ENCODE assay signal across 18 cellular contexts in the genomic region with DNA sequence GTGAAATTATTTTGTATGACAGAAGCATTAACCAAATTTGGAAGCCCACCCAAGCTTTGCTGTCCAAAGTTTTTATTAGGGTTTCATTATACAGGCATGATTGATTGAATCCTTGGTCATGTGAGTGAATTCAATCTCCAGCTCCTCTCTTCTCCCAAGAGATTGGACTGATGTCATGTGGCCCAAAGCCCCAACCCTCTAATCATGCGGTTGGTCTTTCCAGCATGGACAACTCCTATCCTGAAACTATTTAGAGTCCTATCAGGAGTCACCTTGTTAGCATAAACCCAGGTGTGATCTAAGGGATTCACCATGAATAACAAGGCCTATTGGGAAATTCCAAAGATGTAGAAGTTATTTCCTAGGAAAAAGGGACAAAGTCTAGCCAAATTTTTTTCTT. TPM values are rescaled to one million over a fixed set of nuclear protein-coding genes. Genes with fewer than 3 reads are reported as not detected.
DNase-seq lines count a peak whose midpoint lies in the region; ATAC-seq and TF ChIP-seq lines count a peak whose summit lies in the region.
"Had no signal": no experiment of that assay in that cellular context is flagged by ENCODE, and none has a peak within 500 bp of the region (broad histone marks: within the 10 kb centered on the region; RNA-seq: fewer than 3 reads in every experiment).

No MANE protein-coding gene starts in this region.

- intact Hi-C loops in IMR-90 (cut with micrococcal nuclease): loop anchor here (10.0 kb wide), 1 partner anchor 57 kb away; no protein-coding TSS in a partner anchor

- H3K4me2 ChIP-seq in IMR-90 (ENCODE audit: low read depth, low read length): no peak overlapping the region
- H3K4me2 ChIP-seq in mesendoderm (ENCODE audit: low read length): no peak overlapping the region
- H3K4me2 ChIP-seq: A549; BLaER1 treated with 17β-estradiol and CSF1 and Interleukin-3, amounts not matched to agents 10 nM and 100 nM had no signal

- no peaks in the 10 kb centered on the region for H3K9me3 ChIP-seq in IMR-90 (ENCODE audit: control insufficient read depth, insufficient read depth, low read length)
- H3K9me3 ChIP-seq: A549; BE2C; BLaER1 treated with 17β-estradiol and CSF1 and Interleukin-3, amounts not matched to agents 10 nM and 100 nM; HAP-1 had no signal

- H3K23ac ChIP-seq in IMR-90 (ENCODE audit: low read depth, low read length): no peak overlapping the region
- no peak overlapping the region for H3K23ac ChIP-seq in mesendoderm (ENCODE audit: low read length)

- H3K9ac ChIP-seq in IMR-90 (ENCODE audit: low read depth, low read length) (no peak overlapping the region), mesendoderm (ENCODE audit: low read length) (no peak overlapping the region)
- H3K9ac ChIP-seq: BLaER1 treated with 17β-estradiol and CSF1 and Interleukin-3, amounts not matched to agents 10 nM and 100 nM had no signal

- H3K4me1 ChIP-seq in IMR-90 (ENCODE audit: control insufficient read depth, insufficient read depth, low read length): no peaks in the 10 kb centered on the region
- no peaks in the 10 kb centered on the region for H3K4me1 ChIP-seq in mesendoderm (ENCODE audit: control insufficient read depth, low read depth, low read length)
- H3K4me1 ChIP-seq: A549; BE2C; BLaER1 treated with 17β-estradiol and CSF1 and Interleukin-3, amounts not matched to agents 10 nM and 100 nM; HAP-1 had no signal

- H4K91ac ChIP-seq in IMR-90 (ENCODE audit: insufficient read depth, low read depth, low read length): no peak overlapping the region

- no peak for TF ChIP-seq POLR2A in IMR-90 (IDR thresholded peaks at IDR 0.05; ENCODE audit: low read depth, low read length)

- TF ChIP-seq RAD21 in IMR-90 (IDR thresholded peaks at IDR 0.05; ENCODE audit: low read length): no peak

- H2BK15ac ChIP-seq in IMR-90 (ENCODE audit: low read depth, low read length) (no peak overlapping the region), mesendoderm (replicated peaks; ENCODE audit: low read depth) (no peak overlapping the region)

- no TSS peak for BruUV-seq in IMR-90 (replicated peaks; lab: Mats Ljungman, UMichigan)

- H3K4ac ChIP-seq in IMR-90 (ENCODE audit: low read depth, low read length) (no peak overlapping the region), mesendoderm (ENCODE audit: low read depth, low read length) (no peak overlapping the region)

- H2AK5ac ChIP-seq in IMR-90 (ENCODE audit: low read depth, low read length) (no peak overlapping the region), mesendoderm (ENCODE audit: low read length) (no peak overlapping the region)

- H3K27me3 ChIP-seq in IMR-90 (ENCODE audit: control insufficient read depth, insufficient read depth, low read length): no peaks in the 10 kb centered on the region
- H3K27me3 ChIP-seq in mesendoderm (ENCODE audit: insufficient read depth, low read length, poor library complexity): no peaks in the 10 kb centered on the region
- H3K27me3 ChIP-seq: BE2C; BLaER1 treated with 17β-estradiol and CSF1 and Interleukin-3, amounts not matched to agents 10 nM and 100 nM had no signal

- H3K4me3 ChIP-seq in IMR-90 (ENCODE audit: insufficient read depth, low read depth, low read length): no peak overlapping the region
- no peak overlapping the region for H3K4me3 ChIP-seq in mesendoderm (ENCODE audit: low read length)
- H3K4me3 ChIP-seq: A549; BLaER1 treated with 17β-estradiol and CSF1 and Interleukin-3, amounts not matched to agents 10 nM and 100 nM; HAP-1 had no signal

- H3K79me2 ChIP-seq in mesendoderm (ENCODE audit: control insufficient read depth, insufficient read depth, low read length): no peaks in the 10 kb centered on the region

- H2BK20ac ChIP-seq in IMR-90 (ENCODE audit: low read depth, low read length): no peak overlapping the region

- H3K18ac ChIP-seq in IMR-90 (ENCODE audit: low read depth, low read length) (no peak overlapping the region), mesendoderm (ENCODE audit: low read length) (no peak overlapping the region)

- in situ Hi-C loops in IMR-90 (cut with MboI; ENCODE audit: low sequenced_read_pairs): no loop called here

- H2AK9ac ChIP-seq in IMR-90 (replicated peaks; ENCODE audit: low read depth, low read length, poor library complexity): no peak overlapping the region

- no peak overlapping the region for H3K27ac ChIP-seq in IMR-90 (ENCODE audit: insufficient read depth, low read length)
- no peak overlapping the region for H3K27ac ChIP-seq in mesendoderm (ENCODE audit: low read depth, low read length)
- H3K27ac ChIP-seq in caudate nucleus (ENCODE audit: low read depth, low read length): no peak overlapping the region
- H3K27ac ChIP-seq: A549; BLaER1 treated with 17β-estradiol and CSF1 and Interleukin-3, amounts not matched to agents 10 nM and 100 nM had no signal

- no peaks in the 10 kb centered on the region for H4K20me1 ChIP-seq in IMR-90 (ENCODE audit: insufficient read depth, low read length)
- H4K20me1 ChIP-seq: BLaER1 treated with 17β-estradiol and CSF1 and Interleukin-3, amounts not matched to agents 10 nM and 100 nM had no signal

- H2BK120ac ChIP-seq in IMR-90 (ENCODE audit: low read depth, low read length) (no peak overlapping the region), mesendoderm (ENCODE audit: low read depth, low read length) (no peak overlapping the region)

- H3K79me1 ChIP-seq in IMR-90 (ENCODE audit: low read depth in 1 of 2, low read length in 2 of 2) (no peaks in the 10 kb centered on the region), mesendoderm (ENCODE audit: low read length) (no peaks in the 10 kb centered on the region)

- ATAC-seq in IMR-90 (ENCODE audit: low read depth): no peak
- ATAC-seq: A549 had no signal

- H4K8ac ChIP-seq in IMR-90 (ENCODE audit: low read depth in 2 of 2, low read length in 2 of 2) (no peak overlapping the region), mesendoderm (ENCODE audit: low read depth, low read length) (no peak overlapping the region)

- H2BK5ac ChIP-seq in IMR-90 (ENCODE audit: low read depth, low read length, poor library complexity, severe bottlenecking) (no peak overlapping the region), mesendoderm (ENCODE audit: low read length) (no peak overlapping the region)

- dilution Hi-C loops in IMR-90 (cut with HindIII; ENCODE audit: low sequenced_read_pairs, unreplicated experiment): no loop called here

- no peaks in the 10 kb centered on the region for H3K9me1 ChIP-seq in IMR-90 (ENCODE audit: insufficient read depth, low read length)

- peak; percentile 14 for DNase-seq in ELF-1 (ENCODE audit: low read depth, low spot score)
- no peak for DNase-seq in IMR-90
- peak; percentile 14 for DNase-seq in mesendoderm
- no peak for DNase-seq in stimulated activated CD4-positive, alpha-beta T cell treated with anti-CD3 and anti-CD28 coated beads, Interleukin-2, amount 100 ng/mL, for 48 hours
- no peak for DNase-seq in caudate nucleus (lab: John Stamatoyannopoulos, UW)
- no peak for DNase-seq in activated CD8-positive, alpha-beta memory T cell treated with anti-CD3 and anti-CD28 coated beads, Interleukin-2, amount 50 U/mL, for 4 hours
- DNase-seq: 8988T; ACHN; AML-193; BE2C; Calu3; CD4-positive, alpha-beta T cell; CD8-positive, alpha-beta memory T cell; DMS79 treated with DMSO at 0.1 percent for 48 hours; GOT3 had no signal

- peak overlapping the region; percentile 1; the same call in 1 of the 2 replicates for H3K56ac ChIP-seq in IMR-90 (ENCODE audit: extremely low read depth, insufficient read depth, low read length)
- H3K56ac ChIP-seq in mesendoderm (ENCODE audit: low read length): no peak overlapping the region

- no CpG with 5 or more reads among the region's 1 CpG for WGBS in IMR-90 (ENCODE audit: extremely low coverage in 2 of 2, insufficient read length in 1 of 2), 2 experiments
- WGBS in mesendoderm (ENCODE audit: extremely low coverage, insufficient coverage, low lambda C conversion rate): no CpG with 5 or more reads among the region's 1 CpG

- CTCF ChIA-PET in IMR-90 (lab: Yijun Ruan, JAX): interaction anchor here (0.7 kb wide), 1 partner anchor 689 kb away, joined by 4 read pairs; no protein-coding TSS in a partner anchor

- no peak for TF ChIP-seq CTCF in IMR-90 (conservative IDR thresholded peaks at IDR 0.05; ENCODE audit: low read depth, low read length)

- POLR2A ChIA-PET in IMR-90 (lab: Charles Lee; ENCODE audit: unreplicated experiment): interaction anchor here (0.6 kb wide), 1 partner anchor 118 kb away, joined by 11 read pairs; no protein-coding TSS in a partner anchor

- no peak overlapping the region for H2AFZ ChIP-seq in IMR-90 (replicated peaks; ENCODE audit: low read length, poor library complexity)

- peaks cover 20% of the 10 kb centered on the region for H3K36me3 ChIP-seq in IMR-90 (ENCODE audit: control insufficient read depth, insufficient read depth, low read length)
- peaks cover 4% of the 10 kb centered on the region for H3K36me3 ChIP-seq in mesendoderm (ENCODE audit: control insufficient read depth, insufficient read depth, low read length)

- H3K14ac ChIP-seq in IMR-90 (replicated peaks; ENCODE audit: low read depth, low read length): no peak overlapping the region

- H4K5ac ChIP-seq in IMR-90 (ENCODE audit: low read depth, low read length) (no peak overlapping the region), mesendoderm (ENCODE audit: low read length) (no peak overlapping the region)

TF ChIP-seq in IMR-90, 13 proteins besides CTCF, POLR2A, EP300 and RAD21 (continues in another document):
- TF ChIP-seq CEBPB (IDR thresholded peaks at IDR 0.05; ENCODE audit: low read depth, low read length) (no peak), FOS (IDR thresholded peaks at IDR 0.05; ENCODE audit: low read depth, low read length) (no peak)

RNA-seq across cellular contexts. Expression of a gene that starts 10.6 kb away (rescaled TPM):
- total RNA-seq in IMR-90 (2012; rRNA removed): 5.7 and 10.0 TPM in 2 replicates
- polyA plus RNA-seq in IMR-90 (2012; rRNA removed): 4.7 and 7.2 TPM in 2 replicates
- polyA plus RNA-seq in IMR-90 (2012; cell fraction: cytosol; rRNA removed): 0.71 and 0.91 TPM in 2 replicates
- polyA plus RNA-seq in IMR-90 (2012; cell fraction: nucleus; rRNA removed; ENCODE audit: low replicate concordance): 1.2 and 5.8 TPM in 2 replicates
- polyA plus RNA-seq in mesendoderm (2013, experiment 1 of 2): 14.1 TPM
- 14.9 TPM for polyA plus RNA-seq in mesendoderm (2013, experiment 2 of 2)

RNA-seq across cellular contexts. Expression of a gene that starts 11.0 kb away (rescaled TPM):
- total RNA-seq in IMR-90 (2012; rRNA removed): 0.54 and 0.83 TPM in 2 replicates
- 1.1 TPM in 2 replicates for polyA plus RNA-seq in IMR-90 (2012; rRNA removed)
- polyA plus RNA-seq in IMR-90 (2012; cell fraction: cytosol; rRNA removed): 0.36 and 0.43 TPM in 2 replicates
- polyA plus RNA-seq in IMR-90 (2012; cell fraction: nucleus; rRNA removed; ENCODE audit: low replicate concordance): 1.8 and 3.9 TPM in 2 replicates
- 7.1 TPM for polyA plus RNA-seq in mesendoderm (2013, experiment 1 of 2)
- 7.7 TPM for polyA plus RNA-seq in mesendoderm (2013, experiment 2 of 2)

RNA-seq across cellular contexts. Expression of a gene that starts 19.2 kb away (rescaled TPM):
- total RNA-seq in IMR-90 (2012; rRNA removed): 26.7 and 31.4 TPM in 2 replicates
- polyA plus RNA-seq in IMR-90 (2012; rRNA removed): 4.4 and 4.8 TPM in 2 replicates
- polyA plus RNA-seq in IMR-90 (2012; cell fraction: cytosol; rRNA removed): 2.0 and 2.3 TPM in 2 replicates
- polyA plus RNA-seq in IMR-90 (2012; cell fraction: nucleus; rRNA removed; ENCODE audit: low replicate concordance): 0.70 and 3.9 TPM in 2 replicates
- 8.6 TPM for polyA plus RNA-seq in mesendoderm (2013, experiment 1 of 2)
- 9.3 TPM for polyA plus RNA-seq in mesendoderm (2013, experiment 2 of 2)

RNA-seq across cellular contexts. Expression of a gene that starts 29.9 kb away (rescaled TPM):
- 65.0 and 78.9 TPM in 2 replicates for total RNA-seq in IMR-90 (2012; rRNA removed)
- polyA plus RNA-seq in IMR-90 (2012; rRNA removed): 50.1 and 51.5 TPM in 2 replicates
- 28.0 and 29.4 TPM in 2 replicates for polyA plus RNA-seq in IMR-90 (2012; cell fraction: cytosol; rRNA removed)
- 15.4 and 28.9 TPM in 2 replicates for polyA plus RNA-seq in IMR-90 (2012; cell fraction: nucleus; rRNA removed; ENCODE audit: low replicate concordance)
- polyA plus RNA-seq in mesendoderm (2013, experiment 1 of 2): 38.6 TPM
- polyA plus RNA-seq in mesendoderm (2013, experiment 2 of 2): 39.5 TPM

Comparison
In these comparisons a context has a peak if more than half of its experiments do, and no peak if none do; other contexts are left out.
1. DNase-seq: peak in ELF-1 (single experiment) and mesendoderm (single experiment); none in IMR-90 (single experiment), stimulated activated CD4-positive, alpha-beta T cell treated with anti-CD3 and anti-CD28 coated beads, Interleukin-2, amount 100 ng/mL, for 48 hours (0 of 2), caudate nucleus (0 of 61) and activated CD8-positive, alpha-beta memory T cell treated with anti-CD3 and anti-CD28 coated beads, Interleukin-2, amount 50 U/mL, for 4 hours (single experiment).